Comparison of ENCODE assay signal across 8 cellular contexts in the genomic region with DNA sequence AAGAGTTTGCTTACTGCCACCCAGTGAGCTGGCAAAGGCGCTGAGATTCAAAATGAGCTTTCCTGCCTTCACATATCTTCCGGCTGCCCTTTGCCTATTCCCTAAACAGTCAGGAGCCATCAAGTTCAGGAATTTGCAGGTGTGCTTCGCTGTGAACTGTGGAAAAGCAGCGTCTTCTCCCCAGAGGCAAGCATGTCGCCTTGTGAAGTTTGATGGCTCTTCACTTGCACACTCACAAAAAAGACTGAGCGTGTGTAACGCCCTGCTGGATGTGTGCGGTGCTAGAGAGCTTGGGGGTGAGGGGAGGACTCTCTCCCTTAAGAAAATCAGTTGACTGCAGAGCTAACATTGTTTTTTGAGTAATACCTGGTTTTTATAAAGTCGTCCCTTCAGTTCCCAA. TPM values are rescaled to one million over a fixed set of nuclear protein-coding genes. Genes with fewer than 3 reads are reported as not detected.
A peak's percentile ranks its signal among the peaks of the same experiment; 100 is the strongest.
DNase-seq lines count a peak whose midpoint lies in the region; ATAC-seq and TF ChIP-seq lines count a peak whose summit lies in the region.

No MANE protein-coding gene starts in this region.

- H3K4me1 ChIP-seq in CD4-positive, CD25-positive, alpha-beta regulatory T cell (ENCODE audit: control insufficient read depth, insufficient read depth, low read length, poor library complexity, severe bottlenecking), result peaks cover 19% of the 10 kb centered on the region
- H3K4me1 ChIP-seq in HUES64 (ENCODE audit: insufficient read depth, low read length), result peaks cover 18% of the 10 kb centered on the region
- H3K4me1 ChIP-seq in mammary epithelial cell (ENCODE audit: insufficient read depth, low read length), result peaks cover 14% of the 10 kb centered on the region
- peaks cover 0 to 31% (median 3%) of the 10 kb centered on the region in 3 donors for H3K4me1 ChIP-seq in gastroesophageal sphincter
- peaks cover 23% of the 10 kb centered on the region in 2 donors for H3K4me1 ChIP-seq in thyroid gland

- H3K9me3 Mint-ChIP-seq in CD4-positive, CD25-positive, alpha-beta regulatory T cell, result no peaks in the 10 kb centered on the region
- H3K9me3 Mint-ChIP-seq in natural killer cell, result no peaks in the 10 kb centered on the region

- peak overlapping the region; percentile 97 for H2AFZ ChIP-seq in mammary epithelial cell (ENCODE audit: low read depth, low read length)

- dilution Hi-C loops in mammary epithelial cell (cut with HindIII; ENCODE audit: low sequenced_read_pairs), result no loop called here

- no peak for TF ChIP-seq POLR2A in gastroesophageal sphincter (IDR thresholded peaks at IDR 0.05)
- TF ChIP-seq POLR2A in thyroid gland (IDR thresholded peaks at IDR 0.05), result no peak

- peaks cover 5 to 26% (median 10%) of the 10 kb centered on the region in 4 donors for H3K4me1 Mint-ChIP-seq in CD4-positive, CD25-positive, alpha-beta regulatory T cell
- peaks cover 6 to 8% of the 10 kb centered on the region in 2 donors for H3K4me1 Mint-ChIP-seq in natural killer cell

- H3K36me3 ChIP-seq in CD4-positive, CD25-positive, alpha-beta regulatory T cell (ENCODE audit: control insufficient read depth, insufficient read depth, low read length), result no peaks in the 10 kb centered on the region
- H3K36me3 ChIP-seq in HUES64 (ENCODE audit: insufficient read depth, low read length), result no peaks in the 10 kb centered on the region
- no peaks in the 10 kb centered on the region for H3K36me3 ChIP-seq in mammary epithelial cell (ENCODE audit: insufficient read depth, low read length)
- H3K36me3 ChIP-seq in gastroesophageal sphincter, result no peaks in the 10 kb centered on the region
- no peaks in the 10 kb centered on the region for H3K36me3 ChIP-seq in thyroid gland

- H3K27ac ChIP-seq in CD4-positive, CD25-positive, alpha-beta regulatory T cell (ENCODE audit: insufficient read depth, low read length, poor library complexity, severe bottlenecking), result no peak overlapping the region
- no peak overlapping the region for H3K27ac ChIP-seq in HUES64 (ENCODE audit: low read depth, low read length)
- no peak overlapping the region for H3K27ac ChIP-seq in mammary epithelial cell (ENCODE audit: insufficient read depth, low read depth, low read length)
- no peak overlapping the region for H3K27ac ChIP-seq in gastroesophageal sphincter
- no peak overlapping the region for H3K27ac ChIP-seq in thyroid gland

- peak overlapping the region; percentile 57 for H3K4me3 ChIP-seq in CD4-positive, CD25-positive, alpha-beta regulatory T cell (ENCODE audit: low read depth, low read length)
- peak overlapping the region; percentile 82 for H3K4me3 ChIP-seq in HUES64 (ENCODE audit: low read length)
- no peak overlapping the region for H3K4me3 ChIP-seq in mammary epithelial cell (replicated peaks in 1 of 3; ENCODE audit: insufficient read depth in 1 of 3, low read depth in 2 of 3, low read length in 3 of 3)
- H3K4me3 ChIP-seq in gastroesophageal sphincter, result peak overlapping the region in 1 of 2 donors; percentile 70
- peak overlapping the region in 1 of 3 donors; percentile 62 for H3K4me3 ChIP-seq in thyroid gland (replicated peaks in 1 of 3)

- H3K27me3 ChIP-seq in CD4-positive, CD25-positive, alpha-beta regulatory T cell (ENCODE audit: control insufficient read depth, insufficient read depth, low read length), result no peaks in the 10 kb centered on the region
- H3K27me3 ChIP-seq in HUES64 (ENCODE audit: insufficient read depth, low read length), result peaks cover 35% of the 10 kb centered on the region
- no peaks in the 10 kb centered on the region for H3K27me3 ChIP-seq in mammary epithelial cell (ENCODE audit: insufficient read depth, low read length)
- no peaks in the 10 kb centered on the region for H3K27me3 ChIP-seq in gastroesophageal sphincter
- H3K27me3 ChIP-seq in thyroid gland, result no peaks in the 10 kb centered on the region

- H3K36me3 Mint-ChIP-seq in CD4-positive, CD25-positive, alpha-beta regulatory T cell, result peaks cover 3% of the 10 kb centered on the region
- H3K36me3 Mint-ChIP-seq in natural killer cell, result no peaks in the 10 kb centered on the region

- in situ Hi-C loops in mammary epithelial cell (cut with MboI; ENCODE audit: low sequenced_read_pairs in 2 of 2), result no loop called here

- no peak overlapping the region for H3K4me2 ChIP-seq in mammary epithelial cell (ENCODE audit: insufficient read depth, low read depth, low read length)

- no peaks in the 10 kb centered on the region for H3K9me3 ChIP-seq in CD4-positive, CD25-positive, alpha-beta regulatory T cell (ENCODE audit: control insufficient read depth in 2 of 2, low read length in 2 of 2)
- H3K9me3 ChIP-seq in HUES64 (ENCODE audit: insufficient read depth, low read depth, low read length) (no peaks in the 10 kb centered on the region), mammary epithelial cell (replicated peaks; ENCODE audit: insufficient read depth, low read length) (no peaks in the 10 kb centered on the region), gastroesophageal sphincter (no peaks in the 10 kb centered on the region), thyroid gland (no peaks in the 10 kb centered on the region)

- H4K20me1 ChIP-seq in mammary epithelial cell (ENCODE audit: insufficient read depth, low read length), result no peaks in the 10 kb centered on the region

- H3K27ac Mint-ChIP-seq in CD4-positive, CD25-positive, alpha-beta regulatory T cell, result peak overlapping the region; percentile 47 to 80 (median 71)
- H3K27ac Mint-ChIP-seq in natural killer cell, result no peak overlapping the region

- peak overlapping the region; percentile 68; the same call in 1 of the 2 replicates for H3K9ac ChIP-seq in HUES64 (ENCODE audit: low read depth, low read length)
- H3K9ac ChIP-seq in mammary epithelial cell (ENCODE audit: insufficient read depth, low read length), result no peak overlapping the region

- TF ChIP-seq CTCF in mammary epithelial cell (conservative IDR thresholded peaks at IDR 0.05 in 1 of 2, IDR thresholded peaks at IDR 0.05 in 1 of 2; ENCODE audit: extremely low read depth in 1 of 2, insufficient read depth in 1 of 2, low read depth in 1 of 2, low read length in 2 of 2), result no peak
- TF ChIP-seq CTCF in natural killer cell (IDR thresholded peaks at IDR 0.05), result no peak
- TF ChIP-seq CTCF in gastroesophageal sphincter (IDR thresholded peaks at IDR 0.05), result no peak
- TF ChIP-seq CTCF in thyroid gland (IDR thresholded peaks at IDR 0.05), result no peak

- TF ChIP-seq EP300 in gastroesophageal sphincter (IDR thresholded peaks at IDR 0.05), result no peak

- peak overlapping the region; percentile 11 to 96 (median 90) for H3K4me3 Mint-ChIP-seq in CD4-positive, CD25-positive, alpha-beta regulatory T cell
- peak overlapping the region; percentile 92 for H3K4me3 Mint-ChIP-seq in natural killer cell

- CTCF ChIA-PET in mammary epithelial cell (lab: Charles Lee; ENCODE audit: low non-redundant PET), result no interaction called here

- H3K79me2 ChIP-seq in mammary epithelial cell (ENCODE audit: insufficient read depth, low read length), result peaks cover 28% of the 10 kb centered on the region

- ATAC-seq in CD4-positive, CD25-positive, alpha-beta regulatory T cell (ENCODE audit: low read depth in 2 of 2), result no peak
- ATAC-seq in natural killer cell, result no peak
- ATAC-seq in gastroesophageal sphincter, result no peak

- WGBS in HUES64, result 75% methylated on average over 9 of the region's 9 CpGs
- 78% methylated on average over 8 of the region's 9 CpGs for WGBS in mammary epithelial cell (ENCODE audit: low coverage, missing lambda C conversion rate)
- 73 to 86% methylated on average over 3 to 8 of the region's 9 CpGs for WGBS in gastroesophageal sphincter (ENCODE audit: low coverage in 1 of 2), 2 donors
- WGBS in thyroid gland, 2 donors, result 68 to 77% methylated on average over 9 of the region's 9 CpGs

- H3K27me3 Mint-ChIP-seq in CD4-positive, CD25-positive, alpha-beta regulatory T cell, result peaks cover 52% of the 10 kb centered on the region
- H3K27me3 Mint-ChIP-seq in natural killer cell (ENCODE audit: low read depth in 2 of 2), result peaks cover 29 to 44% of the 10 kb centered on the region in 2 donors

- intact Hi-C loops in mammary epithelial cell (cut with micrococcal nuclease) (loop anchor here (10.0 kb wide), 1 partner anchor 251 kb away; no protein-coding TSS in a partner anchor), natural killer cell (cut with micrococcal nuclease) (no loop called here), thyroid gland (cut with DNase I) (no loop called here)

- no TSS peak for BruUV-seq in mammary epithelial cell (replicated peaks; lab: Mats Ljungman, UMichigan)

- DNase-seq in CD4-positive, CD25-positive, alpha-beta regulatory T cell, result no peak
- DNase-seq in mammary epithelial cell (no peak), natural killer cell (no peak), thyroid gland (no peak), mucosa of gallbladder (ENCODE audit: low spot score) (no peak), GM19238 (ENCODE audit: insufficient read length, low spot score) (no peak)

RNA-seq across cellular contexts. Expression of a gene that starts 1.2 kb away (rescaled TPM):
- 14.8 TPM for total RNA-seq in CD4-positive, CD25-positive, alpha-beta regulatory T cell
- 1 to 10 TPM; 3.2 to 7.8 (median 4.7) TPM for polyA plus RNA-seq in CD4-positive, CD25-positive, alpha-beta regulatory T cell
- 12.5 TPM for polyA plus RNA-seq in HUES64 (2013, experiment 1 of 2)
- 15.0 TPM for polyA plus RNA-seq in HUES64 (2013, experiment 2 of 2)
- total RNA-seq in mammary epithelial cell, result 10 to 100 TPM; 52.7 to 75.5 TPM
- 80.2 TPM for polyA plus RNA-seq in mammary epithelial cell
- 109 TPM for polyA minus RNA-seq in mammary epithelial cell
- total RNA-seq in natural killer cell, result 1 to 10 TPM in 2 of 3 donors, under 1 TPM in 1; 0.85 to 1.5 (median 1.3) TPM
- 100 to 1,000 TPM; 133 to 372 (median 163) TPM for total RNA-seq in gastroesophageal sphincter
- total RNA-seq in thyroid gland, result 100 to 1,000 TPM in 1 of 4 donors, 10 to 100 TPM in 3; 83.0 to 102 (median 86.3) TPM
- 80.6 TPM for total RNA-seq in mucosa of gallbladder

Comparison
In these comparisons a context has a peak if more than half of its experiments do, and no peak if none do; other contexts are left out.
1. H3K4me3 ChIP-seq: peak in CD4-positive, CD25-positive, alpha-beta regulatory T cell (single experiment) and HUES64 (single experiment); none in mammary epithelial cell (0 of 3).
2. H3K27ac Mint-ChIP-seq: peak in CD4-positive, CD25-positive, alpha-beta regulatory T cell (3 of 3); none in natural killer cell (0 of 2).